Comparison of ENCODE assay signal across 1 cellular context in the genomic region with DNA sequence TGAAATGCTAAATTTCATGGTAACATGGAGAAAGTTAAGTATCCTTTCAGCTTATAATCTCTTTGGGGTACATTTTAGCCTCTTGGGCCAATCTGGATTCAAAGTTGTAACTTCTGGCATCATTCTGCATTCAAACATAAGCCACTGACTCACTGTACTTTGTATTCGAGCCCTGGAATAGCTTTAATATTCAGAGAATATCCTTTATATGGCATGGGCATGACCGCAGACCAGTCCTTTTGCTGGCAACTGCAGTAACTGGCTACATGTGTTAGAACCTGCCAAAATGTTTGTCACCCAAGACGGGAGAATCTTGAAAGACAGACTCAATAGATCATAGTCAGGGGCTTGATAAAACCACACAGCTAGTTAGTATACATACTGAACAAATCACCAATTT.
TF ChIP-seq lines count a peak whose summit lies in the region.

No MANE protein-coding gene starts in this region.

TF ChIP-seq in endothelial cell of umbilical vein, 7 proteins besides CTCF, POLR2A, EP300 and RAD21:
- no peak for TF ChIP-seq GATA2 (IDR thresholded peaks at IDR 0.05; ENCODE audit: insufficient read depth, insufficient read length, low read depth, low read length)
- no peak for TF ChIP-seq JUN (IDR thresholded peaks at IDR 0.05; ENCODE audit: borderline replicate concordance, insufficient read depth, insufficient read length, low read depth)
- TF ChIP-seq MYC (IDR thresholded peaks at IDR 0.05; ENCODE audit: low read depth, low read length), result no peak
- TF ChIP-seq, protein P1, sequence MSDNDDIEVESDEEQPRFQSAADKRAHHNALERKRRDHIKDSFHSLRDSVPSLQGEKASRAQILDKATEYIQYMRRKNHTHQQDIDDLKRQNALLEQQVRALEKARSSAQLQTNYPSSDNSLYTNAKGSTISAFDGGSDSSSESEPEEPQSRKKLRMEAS (IDR thresholded peaks at IDR 0.05; ENCODE audit: insufficient read depth, insufficient read length), result no peak
- TF ChIP-seq EZH2 (IDR thresholded peaks at IDR 0.05; ENCODE audit: borderline replicate concordance, low read depth, low read length, severe bottlenecking), result no peak
- no peak for TF ChIP-seq POLR2AphosphoS5 (IDR thresholded peaks at IDR 0.05; ENCODE audit: insufficient read depth, low read depth, low read length)
- TF ChIP-seq FOS (IDR thresholded peaks at IDR 0.05; ENCODE audit: borderline replicate concordance, insufficient read depth, low read length), result no peak
